In genomic region chr12:1590083-1590979, GRCh38 we compare ENCODE assay signal across 8 cellular contexts. TPM values are rescaled to one million over a fixed set of nuclear protein-coding genes. Genes with fewer than 3 reads are reported as not detected.
DNase-seq lines count a peak whose midpoint lies in the region; ATAC-seq and TF ChIP-seq lines count a peak whose summit lies in the region.

No MANE protein-coding gene starts in this region.

- H3K4me1 ChIP-seq in GM23338 (ENCODE audit: insufficient read depth): peaks cover 49% of the 10 kb centered on the region
- peaks cover 4 to 71% (median 64%) of the 10 kb centered on the region in 9 donors for H3K4me1 ChIP-seq in heart right ventricle

- H3K4me2 ChIP-seq in GM23338: peak overlapping the region; percentile 76

- H3K27me3 ChIP-seq in GM23338 (ENCODE audit: insufficient read depth) (peaks cover 88% of the 10 kb centered on the region), heart right ventricle (no peaks in the 10 kb centered on the region)

- no peak overlapping the region for H3K27ac ChIP-seq in GM23338 (ENCODE audit: low read depth)
- peak overlapping the region in 9 of 10 donors; percentile 17 to 96 (median 81) for H3K27ac ChIP-seq in heart right ventricle

- H3K27ac Mint-ChIP-seq in GM23338: no peak overlapping the region
- peak overlapping the region; percentile 89 for H3K27ac Mint-ChIP-seq in activated T-helper 17 cell treated with anti-CD3 and anti-CD28 coated beads, Interleukin-2, amount 50 U/mL, for 72 hours

- no peaks in the 10 kb centered on the region; the same call in 1 of the 3 replicates for H3K9me3 Mint-ChIP-seq in GM23338
- no peaks in the 10 kb centered on the region for H3K9me3 Mint-ChIP-seq in activated T-helper 17 cell treated with anti-CD3 and anti-CD28 coated beads, Interleukin-2, amount 50 U/mL, for 72 hours

- no peak overlapping the region for H2AFZ ChIP-seq in GM23338

- peak; percentile 46 for ATAC-seq in GM23338
- no peak for ATAC-seq in activated T-helper 17 cell treated with anti-CD3 and anti-CD28 coated beads, Interleukin-2, amount 50 U/mL, for 72 hours (replicated peaks)
- peak in 4 of 8 donors; percentile 4 to 44 (median 20) for ATAC-seq in heart right ventricle

- H3K79me2 ChIP-seq in GM23338 (replicated peaks; ENCODE audit: insufficient read depth): peaks cover 16% of the 10 kb centered on the region; the same call in 1 of the 2 replicates

- no peak for TF ChIP-seq CTCF in GM23338 (conservative IDR thresholded peaks at IDR 0.05; ENCODE audit: low read depth in 2 of 2)
- no peak for TF ChIP-seq CTCF in heart right ventricle (IDR thresholded peaks at IDR 0.05)
- no peak for TF ChIP-seq CTCF in GM13977 (IDR thresholded peaks at IDR 0.05; ENCODE audit: extremely low read depth, insufficient read depth, missing control alignments)

- H3K4me1 Mint-ChIP-seq in GM23338: peaks cover 66% of the 10 kb centered on the region
- H3K4me1 Mint-ChIP-seq in activated T-helper 17 cell treated with anti-CD3 and anti-CD28 coated beads, Interleukin-2, amount 50 U/mL, for 72 hours: peaks cover 32% of the 10 kb centered on the region

- peak overlapping the region; percentile 77 for H3K4me3 Mint-ChIP-seq in GM23338
- peak overlapping the region; percentile 96 for H3K4me3 Mint-ChIP-seq in activated T-helper 17 cell treated with anti-CD3 and anti-CD28 coated beads, Interleukin-2, amount 50 U/mL, for 72 hours

- H4K20me1 ChIP-seq in GM23338 (replicated peaks; ENCODE audit: insufficient read depth): peaks cover 15% of the 10 kb centered on the region

- H3K9me2 ChIP-seq in GM23338 (ENCODE audit: insufficient read depth): no peaks in the 10 kb centered on the region

- peaks cover 28% of the 10 kb centered on the region for H3F3A ChIP-seq in GM23338 (replicated peaks; ENCODE audit: low read depth)

- intact Hi-C loops in heart right ventricle (cut with DNase I): loop anchor here in 1 of 10 donors (10.0 kb wide), 1 partner anchor 776 kb away; no protein-coding TSS in a partner anchor

- DNase-seq in GM23338 (ENCODE audit: low spot score) (peak; percentile 93), heart right ventricle (peak in 1 of 2 donors; percentile 25), putamen (ENCODE audit: low spot score) (peak; percentile 71), NAMALWA (ENCODE audit: low spot score) (no peak), KG1 (lab: John Stamatoyannopoulos, UW) (no peak), MV-4-11 (lab: John Stamatoyannopoulos, UW) (no peak), GM13977 (ENCODE audit: low spot score) (no peak)

- in situ Hi-C loops in GM13977 (cut with MboI; ENCODE audit: low pct_unique_long_range_greater_than_20kb, low sequenced_read_pairs, unreplicated experiment): no loop called here

- no peaks in the 10 kb centered on the region for H3K9me3 ChIP-seq in heart right ventricle

- no peaks in the 10 kb centered on the region for H3K36me3 ChIP-seq in GM23338 (ENCODE audit: insufficient read depth)
- H3K36me3 ChIP-seq in heart right ventricle: peaks cover 0 to 18% (median 0%) of the 10 kb centered on the region in 9 donors

- peaks cover 82% of the 10 kb centered on the region for H3K27me3 Mint-ChIP-seq in GM23338 (ENCODE audit: insufficient read depth, low read depth, poor library complexity)
- H3K27me3 Mint-ChIP-seq in activated T-helper 17 cell treated with anti-CD3 and anti-CD28 coated beads, Interleukin-2, amount 50 U/mL, for 72 hours: no peaks in the 10 kb centered on the region

- H3K36me3 Mint-ChIP-seq in GM23338 (ENCODE audit: low read depth): peaks cover 4% of the 10 kb centered on the region; the same call in 1 of the 3 replicates
- H3K36me3 Mint-ChIP-seq in activated T-helper 17 cell treated with anti-CD3 and anti-CD28 coated beads, Interleukin-2, amount 50 U/mL, for 72 hours (ENCODE audit: low read depth): peaks cover 61% of the 10 kb centered on the region

- 37 to 52% methylated on average over 12 of the region's 12 CpGs for WGBS in heart right ventricle, 2 donors

- H3K4me3 ChIP-seq in GM23338 (peak overlapping the region; percentile 45), heart right ventricle (peak overlapping the region in 9 of 10 donors; percentile 11 to 98 (median 87))

TF ChIP-seq in GM23338, 12 proteins besides CTCF, POLR2A, EP300 and RAD21 (continues in another document):
- TF ChIP-seq ZNF331 (CRISPR knock-in tag; IDR thresholded peaks at IDR 0.05; ENCODE audit: low read depth): no peak
- no peak for TF ChIP-seq NANOG (IDR thresholded peaks at IDR 0.05; ENCODE audit: borderline replicate concordance)
- TF ChIP-seq ZNF114 (CRISPR knock-in tag; IDR thresholded peaks at IDR 0.05): no peak
- TF ChIP-seq, protein P1, sequence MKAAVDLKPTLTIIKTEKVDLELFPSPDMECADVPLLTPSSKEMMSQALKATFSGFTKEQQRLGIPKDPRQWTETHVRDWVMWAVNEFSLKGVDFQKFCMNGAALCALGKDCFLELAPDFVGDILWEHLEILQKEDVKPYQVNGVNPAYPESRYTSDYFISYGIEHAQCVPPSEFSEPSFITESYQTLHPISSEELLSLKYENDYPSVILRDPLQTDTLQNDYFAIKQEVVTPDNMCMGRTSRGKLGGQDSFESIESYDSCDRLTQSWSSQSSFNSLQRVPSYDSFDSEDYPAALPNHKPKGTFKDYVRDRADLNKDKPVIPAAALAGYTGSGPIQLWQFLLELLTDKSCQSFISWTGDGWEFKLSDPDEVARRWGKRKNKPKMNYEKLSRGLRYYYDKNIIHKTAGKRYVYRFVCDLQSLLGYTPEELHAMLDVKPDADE (IDR thresholded peaks at IDR 0.05): no peak
- TF ChIP-seq, protein P2, sequence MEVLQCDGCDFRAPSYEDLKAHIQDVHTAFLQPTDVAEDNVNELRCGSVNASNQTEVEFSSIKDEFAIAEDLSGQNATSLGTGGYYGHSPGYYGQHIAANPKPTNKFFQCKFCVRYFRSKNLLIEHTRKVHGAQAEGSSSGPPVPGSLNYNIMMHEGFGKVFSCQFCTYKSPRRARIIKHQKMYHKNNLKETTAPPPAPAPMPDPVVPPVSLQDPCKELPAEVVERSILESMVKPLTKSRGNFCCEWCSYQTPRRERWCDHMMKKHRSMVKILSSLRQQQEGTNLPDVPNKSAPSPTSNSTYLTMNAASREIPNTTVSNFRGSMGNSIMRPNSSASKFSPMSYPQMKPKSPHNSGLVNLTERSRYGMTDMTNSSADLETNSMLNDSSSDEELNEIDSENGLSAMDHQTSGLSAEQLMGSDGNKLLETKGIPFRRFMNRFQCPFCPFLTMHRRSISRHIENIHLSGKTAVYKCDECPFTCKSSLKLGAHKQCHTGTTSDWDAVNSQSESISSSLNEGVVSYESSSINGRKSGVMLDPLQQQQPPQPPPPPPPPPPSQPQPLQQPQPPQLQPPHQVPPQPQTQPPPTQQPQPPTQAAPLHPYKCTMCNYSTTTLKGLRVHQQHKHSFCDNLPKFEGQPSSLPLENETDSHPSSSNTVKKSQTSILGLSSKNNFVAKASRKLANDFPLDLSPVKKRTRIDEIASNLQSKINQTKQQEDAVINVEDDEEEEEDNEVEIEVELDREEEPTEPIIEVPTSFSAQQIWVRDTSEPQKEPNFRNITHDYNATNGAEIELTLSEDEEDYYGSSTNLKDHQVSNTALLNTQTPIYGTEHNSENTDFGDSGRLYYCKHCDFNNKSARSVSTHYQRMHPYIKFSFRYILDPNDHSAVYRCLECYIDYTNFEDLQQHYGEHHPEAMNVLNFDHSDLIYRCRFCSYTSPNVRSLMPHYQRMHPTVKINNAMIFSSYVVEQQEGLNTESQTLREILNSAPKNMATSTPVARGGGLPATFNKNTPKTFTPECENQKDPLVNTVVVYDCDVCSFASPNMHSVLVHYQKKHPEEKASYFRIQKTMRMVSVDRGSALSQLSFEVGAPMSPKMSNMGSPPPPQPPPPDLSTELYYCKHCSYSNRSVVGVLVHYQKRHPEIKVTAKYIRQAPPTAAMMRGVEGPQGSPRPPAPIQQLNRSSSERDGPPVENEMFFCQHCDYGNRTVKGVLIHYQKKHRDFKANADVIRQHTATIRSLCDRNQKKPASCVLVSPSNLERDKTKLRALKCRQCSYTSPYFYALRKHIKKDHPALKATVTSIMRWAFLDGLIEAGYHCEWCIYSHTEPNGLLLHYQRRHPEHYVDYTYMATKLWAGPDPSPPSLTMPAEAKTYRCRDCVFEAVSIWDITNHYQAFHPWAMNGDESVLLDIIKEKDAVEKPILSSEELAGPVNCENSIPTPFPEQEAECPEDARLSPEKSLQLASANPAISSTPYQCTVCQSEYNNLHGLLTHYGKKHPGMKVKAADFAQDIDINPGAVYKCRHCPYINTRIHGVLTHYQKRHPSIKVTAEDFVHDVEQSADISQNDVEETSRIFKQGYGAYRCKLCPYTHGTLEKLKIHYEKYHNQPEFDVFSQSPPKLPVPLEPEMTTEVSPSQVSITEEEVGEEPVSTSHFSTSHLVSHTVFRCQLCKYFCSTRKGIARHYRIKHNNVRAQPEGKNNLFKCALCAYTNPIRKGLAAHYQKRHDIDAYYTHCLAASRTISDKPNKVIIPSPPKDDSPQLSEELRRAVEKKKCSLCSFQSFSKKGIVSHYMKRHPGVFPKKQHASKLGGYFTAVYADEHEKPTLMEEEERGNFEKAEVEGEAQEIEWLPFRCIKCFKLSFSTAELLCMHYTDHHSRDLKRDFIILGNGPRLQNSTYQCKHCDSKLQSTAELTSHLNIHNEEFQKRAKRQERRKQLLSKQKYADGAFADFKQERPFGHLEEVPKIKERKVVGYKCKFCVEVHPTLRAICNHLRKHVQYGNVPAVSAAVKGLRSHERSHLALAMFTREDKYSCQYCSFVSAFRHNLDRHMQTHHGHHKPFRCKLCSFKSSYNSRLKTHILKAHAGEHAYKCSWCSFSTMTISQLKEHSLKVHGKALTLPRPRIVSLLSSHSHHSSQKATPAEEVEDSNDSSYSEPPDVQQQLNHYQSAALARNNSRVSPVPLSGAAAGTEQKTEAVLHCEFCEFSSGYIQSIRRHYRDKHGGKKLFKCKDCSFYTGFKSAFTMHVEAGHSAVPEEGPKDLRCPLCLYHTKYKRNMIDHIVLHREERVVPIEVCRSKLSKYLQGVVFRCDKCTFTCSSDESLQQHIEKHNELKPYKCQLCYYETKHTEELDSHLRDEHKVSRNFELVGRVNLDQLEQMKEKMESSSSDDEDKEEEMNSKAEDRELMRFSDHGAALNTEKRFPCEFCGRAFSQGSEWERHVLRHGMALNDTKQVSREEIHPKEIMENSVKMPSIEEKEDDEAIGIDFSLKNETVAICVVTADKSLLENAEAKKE (CRISPR knock-in tag; IDR thresholded peaks at IDR 0.05): no peak
- TF ChIP-seq CREB1 (CRISPR knock-in tag; IDR thresholded peaks at IDR 0.05; ENCODE audit: low read depth): no peak

RNA-seq across cellular contexts. Expression of gene FBXL14, which starts 4.0 kb away (rescaled TPM):
- 9.1 and 9.4 TPM in 2 replicates for total RNA-seq in GM23338 (2014; rRNA removed; shearing (Covaris generic))
- polyA plus RNA-seq in GM23338 (2016; fragmentation: Nextera tagmentation; extraction: Ambion mirVana): 0.40 and 0.74 TPM in 2 replicates
- total RNA-seq in activated T-helper 17 cell treated with anti-CD3 and anti-CD28 coated beads, Interleukin-2, amount 50 U/mL, for 72 hours: 10 to 100 TPM; 22.2 to 29.8 TPM
- total RNA-seq in heart right ventricle: 1 to 10 TPM; 4.8 to 8.4 (median 7.0) TPM
- 1 to 10 TPM; 1.5 to 4.4 TPM for polyA plus RNA-seq in heart right ventricle

RNA-seq across cellular contexts. Expression of gene WNT5B, which starts 38.7 kb away (rescaled TPM):
- total RNA-seq in GM23338 (2014; rRNA removed; shearing (Covaris generic)): 1.0 and 2.7 TPM in 2 replicates
- polyA plus RNA-seq in GM23338 (2016; fragmentation: Nextera tagmentation; extraction: Ambion mirVana) (0.87 and 1.4 TPM in 2 replicates), heart right ventricle (1 to 10 TPM; 1.6 to 2.4 TPM)
- under 1 TPM; 0.26 to 0.30 TPM for total RNA-seq in activated T-helper 17 cell treated with anti-CD3 and anti-CD28 coated beads, Interleukin-2, amount 50 U/mL, for 72 hours
- 1 to 10 TPM in 5 of 10 donors, under 1 TPM in 5; 0.34 to 2.5 (median 1.2) TPM for total RNA-seq in heart right ventricle

Comparison
In these comparisons a context has a peak if more than half of its experiments do, and no peak if none do; other contexts are left out.
1. DNase-seq: peak in GM23338 (single experiment) and putamen (single experiment); none in NAMALWA (single experiment), KG1 (single experiment), MV-4-11 (single experiment) and GM13977 (single experiment).